Comparison of ENCODE assay signal across 12 cellular contexts in genomic region chr13:25462301-25463125, GRCh38.
"Had no signal": no experiment of that assay in that cellular context is flagged by ENCODE, and none has a peak within 500 bp of the region (broad histone marks: within the 10 kb centered on the region; RNA-seq: fewer than 3 reads in every experiment).

No MANE protein-coding gene starts in this region.

- DNase-seq: activated effector memory CD4-positive, alpha-beta T cell treated with Interleukin-2 at 50 U/mL for 16 hours; activated T-cell treated with anti-CD3 and anti-CD28 coated beads, Interleukin-2, amount 50 U/mL, for 24 hours; dorsolateral prefrontal cortex; heart left ventricle; islet precursor cell; T-helper 2 cell; thyroid gland had no signal

- H3K27me3 ChIP-seq: brain microvascular endothelial cell, neural progenitor cell, thyroid gland, vagina had no signal

- H3K4me1 ChIP-seq: esophagus muscularis mucosa, heart left ventricle, neural progenitor cell, thyroid gland, vagina had no signal

- H3K9ac ChIP-seq: neural progenitor cell had no signal

- H3K4me3 ChIP-seq: dorsolateral prefrontal cortex, esophagus muscularis mucosa, heart left ventricle, neural progenitor cell, skin epidermis, thyroid gland, vagina had no signal

- H3K36me3 ChIP-seq: brain microvascular endothelial cell, esophagus muscularis mucosa, heart left ventricle, neural progenitor cell, thyroid gland, vagina had no signal

- H3K27ac ChIP-seq: brain microvascular endothelial cell, dorsolateral prefrontal cortex, esophagus muscularis mucosa, heart left ventricle, neural progenitor cell, skin epidermis, thyroid gland, vagina had no signal

- H3K4me2 ChIP-seq: neural progenitor cell had no signal

- H2AFZ ChIP-seq: neural progenitor cell had no signal

- H3K9me3 ChIP-seq: esophagus muscularis mucosa, heart left ventricle, thyroid gland, vagina had no signal
